In the genomic region with DNA sequence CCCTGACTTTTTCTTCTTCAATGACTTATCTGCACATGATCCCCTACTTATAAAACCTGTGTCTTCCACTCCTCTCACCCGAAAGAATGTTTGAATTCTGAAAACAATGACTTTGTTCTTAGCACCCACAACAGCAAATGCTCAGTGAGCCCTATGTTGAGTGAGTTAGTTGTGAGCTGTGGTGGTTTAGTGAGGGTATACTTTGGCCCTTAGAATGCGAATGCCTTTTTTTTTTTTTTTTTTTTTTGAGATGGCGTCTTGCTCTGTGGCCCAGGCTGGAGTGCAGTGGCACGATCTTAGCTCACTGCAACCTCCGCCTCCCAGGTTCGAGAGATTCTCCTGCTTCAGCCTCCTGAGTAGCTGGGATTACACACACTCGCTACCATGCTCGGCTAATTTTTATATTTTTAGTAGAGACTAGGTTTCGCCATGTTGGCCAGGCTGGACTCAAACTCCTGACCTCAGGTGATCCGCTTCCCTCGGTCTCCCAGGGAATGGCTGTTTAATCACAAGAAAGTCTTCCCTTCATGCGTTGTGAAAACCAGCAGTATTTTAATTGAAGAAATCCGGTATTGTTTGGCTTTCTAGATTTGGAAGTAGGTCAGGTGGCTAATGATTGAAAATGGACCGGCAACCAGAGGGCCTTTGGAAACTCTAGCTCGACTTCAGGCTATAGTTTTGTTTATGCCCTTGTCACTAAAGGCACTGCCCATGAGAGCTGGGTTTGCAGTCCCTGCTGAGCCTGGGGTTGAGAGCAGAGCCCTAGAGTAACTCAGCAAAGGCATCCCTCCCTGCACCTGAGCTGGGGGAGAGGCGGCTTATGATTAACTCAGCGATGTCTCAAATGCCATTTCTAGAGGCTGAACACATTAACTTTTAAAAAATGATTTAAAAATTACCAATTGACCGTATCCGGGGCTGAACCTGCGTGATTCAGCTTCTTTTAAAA, we compare ENCODE assay signal across 14 cellular contexts. TPM values are rescaled to one million over a fixed set of nuclear protein-coding genes. Genes with fewer than 3 reads are reported as not detected.
DNase-seq lines count a peak whose midpoint lies in the region; ATAC-seq, FAIRE-seq and TF ChIP-seq lines count a peak whose summit lies in the region.
"Had no signal": no experiment of that assay in that cellular context is flagged by ENCODE, and none has a peak within 500 bp of the region (broad histone marks: within the 10 kb centered on the region; RNA-seq: fewer than 3 reads in every experiment).

No MANE protein-coding gene starts in this region.

- H3K4me3 ChIP-seq in left ventricle myocardium inferior: no peak overlapping the region
- no peak overlapping the region for H3K4me3 ChIP-seq in K562
- no peak overlapping the region for H3K4me3 ChIP-seq in naive thymus-derived CD4-positive, alpha-beta T cell (ENCODE audit: low read length)
- no peak overlapping the region for H3K4me3 ChIP-seq in aorta (ENCODE audit: low read length in 2 of 2)
- H3K4me3 ChIP-seq in H7 (ENCODE audit: insufficient read depth, low read depth, low read length): no peak overlapping the region
- H3K4me3 ChIP-seq: dorsolateral prefrontal cortex, PC-9, testis had no signal

- no peak for TF ChIP-seq RAD21 in K562 (CRISPR knock-in tag; conservative IDR thresholded peaks at IDR 0.05 in 1 of 2, IDR thresholded peaks at IDR 0.05 in 1 of 2)

- CTCF ChIA-PET in K562 (lab: Yijun Ruan, JAX; ENCODE audit: low intra/inter-chr PET ratio): no interaction called here
- CTCF ChIA-PET in naive thymus-derived CD4-positive, alpha-beta T cell (lab: Charles Lee): interaction anchor here (1.2 kb wide), 1 partner anchor 115 kb away, joined by 4 read pairs; no protein-coding TSS in a partner anchor

- H3K27ac ChIP-seq in left ventricle myocardium inferior (replicated peaks) (peak overlapping the region; percentile 90), K562 (ENCODE audit: extremely low read depth, low read depth, low read length) (peak overlapping the region; percentile 98; the same call in 2 of the 3 replicates), aorta (ENCODE audit: low read depth in 1 of 2, low read length in 2 of 2) (peak overlapping the region; percentile 30 to 37)
- H3K27ac ChIP-seq in naive thymus-derived CD4-positive, alpha-beta T cell (ENCODE audit: low read depth, low read length): no peak overlapping the region
- H3K27ac ChIP-seq: PC-9 had no signal

- in situ Hi-C loops in K562 (cut with MboI): no loop called here

- H3K9me3 ChIP-seq in left ventricle myocardium inferior (replicated peaks) (no peaks in the 10 kb centered on the region), K562 (replicated peaks; ENCODE audit: control insufficient read depth, insufficient read depth, low read depth, low read length) (no peaks in the 10 kb centered on the region), aorta (ENCODE audit: control insufficient read depth, low read length) (no peaks in the 10 kb centered on the region)
- no peaks in the 10 kb centered on the region for H3K9me3 ChIP-seq in naive thymus-derived CD4-positive, alpha-beta T cell (ENCODE audit: control insufficient read depth in 2 of 3, low read length in 3 of 3)
- H3K9me3 ChIP-seq: BE2C, testis had no signal

- intact Hi-C loops in left ventricle myocardium inferior (cut with micrococcal nuclease): loop anchor here (5.0 kb wide), 1 partner anchor 41 kb away; the partner anchor contains the start of gene CUX1
- intact Hi-C loops in left ventricle myocardium superior (cut with micrococcal nuclease): no loop called here
- intact Hi-C loops in K562 (cut with micrococcal nuclease): no loop called here
- intact Hi-C loops in naive thymus-derived CD4-positive, alpha-beta T cell (cut with micrococcal nuclease): no loop called here
- intact Hi-C loops in aorta (cut with DNase I): loop anchor here in 1 of 2 donors (5.0 kb wide), 1 partner anchor 41 kb away; the partner anchor contains the start of gene CUX1

- TF ChIP-seq EP300 in K562 (IDR thresholded peaks at IDR 0.05; ENCODE audit: low read length): no peak

- peak overlapping the region in 5 of 9 donors; percentile 33 to 96 (median 75) for H3K27ac Mint-ChIP-seq in naive thymus-derived CD4-positive, alpha-beta T cell

- H3K27me3 ChIP-seq in left ventricle myocardium inferior (ENCODE audit: low read depth): no peaks in the 10 kb centered on the region
- H3K27me3 ChIP-seq in K562 (ENCODE audit: control insufficient read depth in 2 of 2, insufficient read depth in 2 of 2, low read length in 2 of 2): no peaks in the 10 kb centered on the region; a peak in 1 of 5 replicates
- H3K27me3 ChIP-seq in naive thymus-derived CD4-positive, alpha-beta T cell (ENCODE audit: control insufficient read depth in 2 of 2, insufficient read depth in 2 of 2, low read length in 2 of 2): no peaks in the 10 kb centered on the region
- no peaks in the 10 kb centered on the region for H3K27me3 ChIP-seq in aorta (ENCODE audit: control insufficient read depth in 1 of 2, insufficient read depth in 2 of 2, low read length in 1 of 2)
- no peaks in the 10 kb centered on the region for H3K27me3 ChIP-seq in H7 (ENCODE audit: control insufficient read depth, insufficient read depth, low read length)
- H3K27me3 ChIP-seq: BE2C, dorsolateral prefrontal cortex, testis had no signal

- POLR2A ChIA-PET in K562 (lab: Yijun Ruan, JAX): interaction anchor here (0.5 to 1.4 kb wide), 6 partner anchors 16 to 250 kb away, joined by 3 to 6 read pairs (median 4); no protein-coding TSS in a partner anchor
- POLR2A ChIA-PET in naive thymus-derived CD4-positive, alpha-beta T cell (lab: Charles Lee): interaction anchor here (0.5 kb wide), 1 partner anchor 27 kb away, joined by 3 read pairs; no protein-coding TSS in a partner anchor

- peak overlapping the region in 1 of 2 experiments; percentile 63; a peak in 1 of 4 replicates for H3K9ac ChIP-seq in K562 (ENCODE audit: insufficient read depth in 1 of 2, low read depth in 2 of 2, low read length in 2 of 2)

- H3K27me3 Mint-ChIP-seq in naive thymus-derived CD4-positive, alpha-beta T cell: peaks cover 0 to 3% (median 0%) of the 10 kb centered on the region in 5 donors
- H3K27me3 Mint-ChIP-seq: activated naive CD4-positive, alpha-beta T cell treated with anti-CD3 and anti-CD28 coated beads, Interleukin-2, amount 50 U/mL, for 24 hours had no signal

- H4K20me1 ChIP-seq in K562 (replicated peaks; ENCODE audit: control insufficient read depth, insufficient read depth, low read length): peaks cover 4% of the 10 kb centered on the region

- ATAC-seq in left ventricle myocardium superior (no peak), K562 (no peak), aorta (ENCODE audit: low FRiP score) (no peak)
- no peak for ATAC-seq in naive thymus-derived CD4-positive, alpha-beta T cell

- no peak for TF ChIP-seq POLR2A in K562 (conservative IDR thresholded peaks at IDR 0.05)

- peaks cover 91% of the 10 kb centered on the region for H3K79me2 ChIP-seq in K562 (ENCODE audit: control insufficient read depth, insufficient read depth, low read length)

- no peaks in the 10 kb centered on the region for H3K9me1 ChIP-seq in K562 (ENCODE audit: control insufficient read depth, insufficient read depth, low read length)

- no peak overlapping the region for H2AFZ ChIP-seq in K562 (ENCODE audit: low read depth, low read length)
- H2AFZ ChIP-seq: PC-9 had no signal

- H3K4me2 ChIP-seq in K562 (ENCODE audit: insufficient read depth, low read length): no peak overlapping the region; the same call in 1 of the 2 replicates
- H3K4me2 ChIP-seq: PC-9 had no signal

- peaks cover 36 to 65% (median 54%) of the 10 kb centered on the region in 7 donors for H3K4me1 Mint-ChIP-seq in naive thymus-derived CD4-positive, alpha-beta T cell

- BruUV-seq in K562 (replicated peaks; lab: Mats Ljungman, UMichigan): no TSS peak

- DNase-seq in left ventricle myocardium inferior (no peak), left ventricle myocardium superior (no peak), K562 (ENCODE audit: extremely low read depth in 1 of 4, low spot score in 3 of 4) (no peak), aorta (no peak), NCI-H345 treated with DMSO at 0.1 percent for 48 hours (lab: John Stamatoyannopoulos, UW; ENCODE audit: unreplicated experiment) (no peak), NCI-H2171 treated with DMSO at 0.1 percent for 48 hours (lab: John Stamatoyannopoulos, UW) (no peak), H7 (no peak)
- no peak for DNase-seq in naive thymus-derived CD4-positive, alpha-beta T cell
- DNase-seq: BE2C, dorsolateral prefrontal cortex, NCI-H1436, PC-9, testis had no signal

- peaks cover 0 to 6% (median 2%) of the 10 kb centered on the region in 5 donors for H3K36me3 Mint-ChIP-seq in naive thymus-derived CD4-positive, alpha-beta T cell
- H3K36me3 Mint-ChIP-seq: activated naive CD4-positive, alpha-beta T cell treated with anti-CD3 and anti-CD28 coated beads, Interleukin-2, amount 50 U/mL, for 24 hours had no signal

- no peaks in the 10 kb centered on the region for H3K36me3 ChIP-seq in left ventricle myocardium inferior
- H3K36me3 ChIP-seq in K562 (ENCODE audit: control insufficient read depth, insufficient read depth, low read length): peaks cover 3% of the 10 kb centered on the region; the same call in 1 of the 3 replicates
- no peaks in the 10 kb centered on the region for H3K36me3 ChIP-seq in naive thymus-derived CD4-positive, alpha-beta T cell (ENCODE audit: control insufficient read depth in 2 of 3, insufficient read depth in 3 of 3, low read length in 3 of 3)
- H3K36me3 ChIP-seq in aorta (ENCODE audit: control insufficient read depth in 1 of 2, insufficient read depth in 2 of 2, low read length in 1 of 2): no peaks in the 10 kb centered on the region
- no peaks in the 10 kb centered on the region for H3K36me3 ChIP-seq in H7 (replicated peaks; ENCODE audit: control insufficient read depth, insufficient read depth, low read length)
- H3K36me3 ChIP-seq: BE2C had no signal

- FAIRE-seq in K562 (lab: Jason Lieb, UNC): no peak

- TF ChIP-seq CTCF in left ventricle myocardium inferior (IDR thresholded peaks at IDR 0.05; ENCODE audit: borderline replicate concordance): no peak
- no peak for TF ChIP-seq CTCF in K562 (IDR thresholded peaks at IDR 0.05 in 2 of 3, conservative IDR thresholded peaks at IDR 0.05 in 1 of 3; ENCODE audit: insufficient read depth in 2 of 3, low read depth in 1 of 3, low read length in 3 of 3)

- no peaks in the 10 kb centered on the region for H3K9me3 Mint-ChIP-seq in naive thymus-derived CD4-positive, alpha-beta T cell
- H3K9me3 Mint-ChIP-seq: activated naive CD4-positive, alpha-beta T cell treated with anti-CD3 and anti-CD28 coated beads, Interleukin-2, amount 50 U/mL, for 24 hours had no signal

- H3K4me3 Mint-ChIP-seq in naive thymus-derived CD4-positive, alpha-beta T cell: peak overlapping the region in 6 of 10 donors; percentile 2 to 94 (median 26)

- 86% methylated on average over 17 of the region's 20 CpGs for WGBS in K562 (ENCODE audit: insufficient coverage, low coverage, missing lambda C conversion rate)
- 80 to 82% methylated on average over 20 of the region's 20 CpGs for WGBS in aorta, 2 donors

- peaks cover 93% of the 10 kb centered on the region for H3K4me1 ChIP-seq in left ventricle myocardium inferior
- H3K4me1 ChIP-seq in K562 (replicated peaks in 1 of 2; ENCODE audit: control insufficient read depth in 2 of 2, insufficient read depth in 2 of 2, low read length in 2 of 2): peaks cover 52 to 74% of the 10 kb centered on the region in 2 experiments
- H3K4me1 ChIP-seq in naive thymus-derived CD4-positive, alpha-beta T cell (ENCODE audit: control insufficient read depth in 2 of 2, insufficient read depth in 2 of 2, low read length in 2 of 2): peaks cover 9 to 14% of the 10 kb centered on the region in 2 donors
- peaks cover 0 to 3% of the 10 kb centered on the region in 2 donors for H3K4me1 ChIP-seq in aorta (ENCODE audit: control insufficient read depth in 1 of 2, insufficient read depth in 2 of 2, low read length in 2 of 2)

RNA-seq across cellular contexts. Expression of gene CUX1, which starts 41.3 kb away (rescaled TPM):
- total RNA-seq in left ventricle myocardium inferior (125 TPM), left ventricle myocardium superior (123 TPM), K562 (2014; rRNA removed) (25.2 and 34.2 TPM in 2 replicates), K562 (2014; rRNA removed; fragmentation: Illumina TruSeq; extraction: Trizol) (33.0 and 41.3 TPM in 2 replicates), K562 (2015; rRNA removed; fragmentation: Illumina TruSeq; extraction: Trizol) (25.2 and 26.2 TPM in 2 replicates), K562 (2021) (52.9 and 55.3 TPM in 2 replicates), aorta (100 to 1,000 TPM; 136 to 159 TPM)
- total RNA-seq in K562 (2011; cell fraction: chromatin; rRNA removed; ENCODE audit: low replicate concordance): 271 and 342 TPM in 2 replicates
- 121 and 144 TPM in 2 replicates for total RNA-seq in K562 (2011; cell fraction: nucleolus; rRNA removed)
- 169 and 178 TPM in 2 replicates for total RNA-seq in K562 (2011; cell fraction: nucleoplasm; rRNA removed)
- polyA plus RNA-seq in K562 (2011; rRNA removed) (9.6 and 13.0 TPM in 2 replicates), K562 (2014; fragmentation: Illumina TruSeq; extraction: Trizol) (31.9 and 32.2 TPM in 2 replicates), K562 (2014; fragmentation: Nextera tagmentation; extraction: Ambion mirVana) (1 to 10 TPM; 3.6 to 6.7 TPM), K562 (2014; rRNA removed) (21.4 and 24.7 TPM in 2 replicates), aorta (10 to 100 TPM; 51.6 to 52.6 TPM)
- polyA plus RNA-seq in K562 (2011; cell fraction: cytosol; rRNA removed): 9.5 and 20.1 TPM in 2 replicates
- polyA plus RNA-seq in K562 (2011; cell fraction: nucleus; rRNA removed): 8.9 and 14.8 TPM in 2 replicates
- polyA plus RNA-seq in K562 (2012): 27.5 and 61.2 TPM in 2 replicates
- polyA minus RNA-seq in K562 (2011; rRNA and poly(A)+ RNA removed): 33.4 and 37.2 TPM in 2 replicates
- 13.4 and 20.4 TPM in 2 replicates for polyA minus RNA-seq in K562 (2011; cell fraction: cytosol; rRNA and poly(A)+ RNA removed)
- 30.6 and 60.0 TPM in 2 replicates for polyA minus RNA-seq in K562 (2011; cell fraction: nucleus; rRNA and poly(A)+ RNA removed)
- 10 to 100 TPM; 29.6 to 81.6 (median 50.2) TPM for total RNA-seq in naive thymus-derived CD4-positive, alpha-beta T cell
- 10 to 100 TPM; 10.1 to 24.4 TPM for polyA plus RNA-seq in naive thymus-derived CD4-positive, alpha-beta T cell
- total RNA-seq in H7 (2014; rRNA removed; shearing (Covaris generic)): 25.3 and 28.2 TPM in 2 replicates
